ENCODE assay signal across 28 cellular contexts in the genomic region with DNA sequence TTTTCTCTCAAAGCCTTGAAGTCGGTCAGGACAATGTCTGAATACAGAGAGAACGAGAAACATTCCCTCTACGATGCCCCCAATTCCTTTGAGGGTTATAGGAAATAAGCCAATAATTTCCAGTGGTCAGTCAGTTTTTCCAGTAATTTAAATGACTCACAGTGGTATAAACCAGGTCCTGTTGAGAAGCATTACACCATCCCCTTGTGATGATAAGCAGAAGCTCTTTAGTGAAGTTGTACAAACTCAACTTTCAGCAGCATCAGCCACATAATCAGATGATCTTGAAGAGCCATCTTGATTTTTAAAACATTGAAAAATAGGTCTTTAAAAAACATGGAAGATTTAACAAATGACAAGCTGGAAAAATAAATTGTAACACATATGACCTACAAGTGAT.
"Had no signal": no experiment of that assay in that cellular context is flagged by ENCODE, and none has a peak within 500 bp of the region (broad histone marks: within the 10 kb centered on the region; RNA-seq: fewer than 3 reads in every experiment).

No MANE protein-coding gene starts in this region.

- DNase-seq: activated CD4-positive, alpha-beta T cell treated with anti-CD3 and anti-CD28 coated beads, Interleukin-2, amount 10 ng/mL, durations not matched to agents 24 days and 14 days; activated CD8-positive, alpha-beta memory T cell treated with anti-CD3 and anti-CD28 coated beads, Interleukin-2, amount 10 ng/mL, durations not matched to agents 7 days and 5 days; activated CD8-positive, alpha-beta T cell treated with anti-CD3 and anti-CD28 coated beads for 36 hours; activated gamma-delta T cell; activated T-cell treated with anti-CD3 and anti-CD28 coated beads for 4 hours; aorta; cerebellar nuclear complex; cortex of kidney; gastrocnemius medialis; head of caudate nucleus; hypothalamus; left ventricle myocardium superior; mammary epithelial cell; midbrain; nephron progenitor cell; pancreas; psoas muscle; right lobe of liver; spleen; stimulated activated CD4-positive, alpha-beta T cell treated with anti-CD3 and anti-CD28 coated beads, Interleukin-4, amount 100 ng/mL, for 1 hour; stimulated activated naive CD4-positive, alpha-beta T cell; T-helper 2 cell; upper lobe of left lung had no signal

- H3K9me3 Mint-ChIP-seq: activated CD8-positive, alpha-beta T cell treated with anti-CD3 and anti-CD28 coated beads for 36 hours; activated naive CD4-positive, alpha-beta T cell treated with anti-CD3 and anti-CD28 coated beads, Interleukin-2, amount 50 U/mL, for 24 hours; activated T-helper 1 cell treated with anti-CD3 and anti-CD28 coated beads, Interleukin-12 subunit alpha, Interleukin-12 subunit beta, Interleukin-2, Interleukin-4 antibody, amounts not matched to agents 30 ng/mL and 10 ng/mL and 1 ng/mL, durations not matched to agents 14 hours and 24 hours and 36 hours; nephron progenitor cell had no signal

- H3K9me3 ChIP-seq: gastrocnemius medialis, pancreas, psoas muscle, right lobe of liver, spleen, upper lobe of left lung had no signal

- H3K4me3 ChIP-seq: gastrocnemius medialis, pancreas, psoas muscle, right lobe of liver, spleen, upper lobe of left lung had no signal

- H3K27me3 ChIP-seq: gastrocnemius medialis, pancreas, right lobe of liver, spleen, upper lobe of left lung had no signal

- H3K4me1 ChIP-seq: gastrocnemius medialis, pancreas, psoas muscle, right lobe of liver, spleen, upper lobe of left lung had no signal

- H3K36me3 Mint-ChIP-seq: activated CD8-positive, alpha-beta memory T cell treated with anti-CD3 and anti-CD28 coated beads, Interleukin-2, amount 10 ng/mL, durations not matched to agents 7 days and 5 days; activated naive CD4-positive, alpha-beta T cell treated with anti-CD3 and anti-CD28 coated beads, Interleukin-2, amount 50 U/mL, for 24 hours had no signal

- H3K27me3 Mint-ChIP-seq: activated CD4-positive, alpha-beta T cell treated with anti-CD3 and anti-CD28 coated beads, Interleukin-2, amount 10 ng/mL, durations not matched to agents 24 days and 14 days; activated CD8-positive, alpha-beta memory T cell treated with anti-CD3 and anti-CD28 coated beads, Interleukin-2, amount 10 ng/mL, durations not matched to agents 7 days and 5 days; activated naive CD4-positive, alpha-beta T cell treated with anti-CD3 and anti-CD28 coated beads, Interleukin-2, amount 50 U/mL, for 24 hours had no signal

- H3K27ac Mint-ChIP-seq: activated CD4-positive, alpha-beta T cell treated with anti-CD3 and anti-CD28 coated beads, Interleukin-2, amount 10 ng/mL, durations not matched to agents 24 days and 14 days; activated CD8-positive, alpha-beta memory T cell treated with anti-CD3 and anti-CD28 coated beads, Interleukin-2, amount 10 ng/mL, durations not matched to agents 7 days and 5 days; activated CD8-positive, alpha-beta T cell treated with anti-CD3 and anti-CD28 coated beads for 36 hours; activated naive CD4-positive, alpha-beta T cell treated with anti-CD3 and anti-CD28 coated beads, Interleukin-2, amount 50 U/mL, for 24 hours; activated T-helper 1 cell treated with anti-CD3 and anti-CD28 coated beads, Interleukin-12 subunit alpha, Interleukin-12 subunit beta, Interleukin-2, Interleukin-4 antibody, amounts not matched to agents 30 ng/mL and 10 ng/mL and 1 ng/mL, durations not matched to agents 14 hours and 24 hours and 36 hours; nephron progenitor cell had no signal

- H3K4me3 Mint-ChIP-seq: activated CD4-positive, alpha-beta T cell treated with anti-CD3 and anti-CD28 coated beads, Interleukin-2, amount 10 ng/mL, durations not matched to agents 24 days and 14 days; activated CD8-positive, alpha-beta memory T cell treated with anti-CD3 and anti-CD28 coated beads, Interleukin-2, amount 10 ng/mL, durations not matched to agents 7 days and 5 days; activated CD8-positive, alpha-beta T cell treated with anti-CD3 and anti-CD28 coated beads for 36 hours; activated naive CD4-positive, alpha-beta T cell treated with anti-CD3 and anti-CD28 coated beads, Interleukin-2, amount 50 U/mL, for 24 hours; activated T-helper 1 cell treated with anti-CD3 and anti-CD28 coated beads, Interleukin-12 subunit alpha, Interleukin-12 subunit beta, Interleukin-2, Interleukin-4 antibody, amounts not matched to agents 30 ng/mL and 10 ng/mL and 1 ng/mL, durations not matched to agents 14 hours and 24 hours and 36 hours; nephron progenitor cell had no signal

- H3K4me1 Mint-ChIP-seq: activated CD4-positive, alpha-beta T cell treated with anti-CD3 and anti-CD28 coated beads, Interleukin-2, amount 10 ng/mL, durations not matched to agents 24 days and 14 days; activated CD8-positive, alpha-beta memory T cell treated with anti-CD3 and anti-CD28 coated beads, Interleukin-2, amount 10 ng/mL, durations not matched to agents 7 days and 5 days; activated naive CD4-positive, alpha-beta T cell treated with anti-CD3 and anti-CD28 coated beads, Interleukin-2, amount 50 U/mL, for 24 hours; nephron progenitor cell had no signal

- H3K27ac ChIP-seq: epithelial cell of prostate, gastrocnemius medialis, pancreas, psoas muscle, right lobe of liver, spleen, upper lobe of left lung, VCaP had no signal

- ATAC-seq: activated CD4-positive, CD25-positive, alpha-beta regulatory T cell treated with anti-CD3 and anti-CD28 coated beads, Interleukin-2, amount 50 U/mL, for 24 hours; activated CD8-positive, alpha-beta memory T cell treated with anti-CD3 and anti-CD28 coated beads, Interleukin-2, amount 10 ng/mL, durations not matched to agents 7 days and 5 days; activated CD8-positive, alpha-beta T cell treated with anti-CD3 and anti-CD28 coated beads for 36 hours; gastrocnemius medialis; left ventricle myocardium superior; psoas muscle; right lobe of liver had no signal

- H3K36me3 ChIP-seq: gastrocnemius medialis, pancreas, right lobe of liver, spleen, upper lobe of left lung had no signal
